Comparison of ENCODE assay signal across 1 cellular context in genomic region chr20:37823276-37823980, GRCh38.
A peak's percentile ranks its signal among the peaks of the same experiment; 100 is the strongest.
TF ChIP-seq lines count a peak whose summit lies in the region.

No MANE protein-coding gene starts in this region.

TF ChIP-seq in H1, 55 proteins besides CTCF, POLR2A, EP300 and RAD21 (continued from another document):
- TF ChIP-seq KDM5A (IDR thresholded peaks at IDR 0.05; ENCODE audit: low read length) (no peak), SP2 (IDR thresholded peaks at IDR 0.05; ENCODE audit: low read length) (no peak), CREB1 (IDR thresholded peaks at IDR 0.05) (no peak), TEAD4 (IDR thresholded peaks at IDR 0.05; ENCODE audit: low read depth, low read length) (peak; percentile 56; the same call in 1 of the 2 replicates), SIN3A (conservative IDR thresholded peaks at IDR 0.05 in 1 of 2, IDR thresholded peaks at IDR 0.05 in 1 of 2; ENCODE audit: low read depth in 1 of 2, low read length in 2 of 2) (no peak), YY1 (IDR thresholded peaks at IDR 0.05; ENCODE audit: low read depth, low read length) (no peak)
